Comparison of ENCODE assay signal across 1 cellular context in the genomic region with DNA sequence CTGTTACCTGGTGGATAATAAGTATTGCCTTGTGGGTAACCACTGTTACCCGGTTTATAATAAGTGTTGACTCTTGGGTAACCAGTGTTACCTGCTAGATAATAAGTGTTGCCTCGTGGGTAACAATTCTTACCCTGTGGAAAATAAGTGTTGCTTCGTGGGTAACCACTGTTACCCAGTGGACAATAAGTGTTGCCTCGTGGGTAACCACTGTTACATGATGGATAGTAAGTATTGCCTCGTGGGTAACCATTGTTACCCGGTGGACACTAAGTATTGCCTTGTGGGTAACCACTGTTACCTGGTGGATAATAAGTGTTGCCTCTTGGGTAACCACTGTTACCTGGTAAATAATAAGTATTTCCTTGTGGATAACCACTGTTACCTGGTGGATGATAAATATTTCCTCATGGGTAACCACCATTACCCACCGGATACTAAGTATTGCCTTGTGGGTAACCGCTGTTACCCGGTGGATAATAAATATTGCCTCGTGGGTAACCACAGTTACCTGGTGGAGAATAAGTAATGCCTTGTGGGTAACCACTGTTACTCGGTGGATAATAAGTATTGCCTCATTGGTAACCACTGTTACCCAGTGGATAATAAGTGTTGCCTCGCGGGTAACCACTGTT.
TF ChIP-seq lines count a peak whose summit lies in the region.

No MANE protein-coding gene starts in this region.

TF ChIP-seq in GM12878, 131 proteins besides CTCF, POLR2A, EP300 and RAD21 (continues in another document):
- TF ChIP-seq, protein P1, sequence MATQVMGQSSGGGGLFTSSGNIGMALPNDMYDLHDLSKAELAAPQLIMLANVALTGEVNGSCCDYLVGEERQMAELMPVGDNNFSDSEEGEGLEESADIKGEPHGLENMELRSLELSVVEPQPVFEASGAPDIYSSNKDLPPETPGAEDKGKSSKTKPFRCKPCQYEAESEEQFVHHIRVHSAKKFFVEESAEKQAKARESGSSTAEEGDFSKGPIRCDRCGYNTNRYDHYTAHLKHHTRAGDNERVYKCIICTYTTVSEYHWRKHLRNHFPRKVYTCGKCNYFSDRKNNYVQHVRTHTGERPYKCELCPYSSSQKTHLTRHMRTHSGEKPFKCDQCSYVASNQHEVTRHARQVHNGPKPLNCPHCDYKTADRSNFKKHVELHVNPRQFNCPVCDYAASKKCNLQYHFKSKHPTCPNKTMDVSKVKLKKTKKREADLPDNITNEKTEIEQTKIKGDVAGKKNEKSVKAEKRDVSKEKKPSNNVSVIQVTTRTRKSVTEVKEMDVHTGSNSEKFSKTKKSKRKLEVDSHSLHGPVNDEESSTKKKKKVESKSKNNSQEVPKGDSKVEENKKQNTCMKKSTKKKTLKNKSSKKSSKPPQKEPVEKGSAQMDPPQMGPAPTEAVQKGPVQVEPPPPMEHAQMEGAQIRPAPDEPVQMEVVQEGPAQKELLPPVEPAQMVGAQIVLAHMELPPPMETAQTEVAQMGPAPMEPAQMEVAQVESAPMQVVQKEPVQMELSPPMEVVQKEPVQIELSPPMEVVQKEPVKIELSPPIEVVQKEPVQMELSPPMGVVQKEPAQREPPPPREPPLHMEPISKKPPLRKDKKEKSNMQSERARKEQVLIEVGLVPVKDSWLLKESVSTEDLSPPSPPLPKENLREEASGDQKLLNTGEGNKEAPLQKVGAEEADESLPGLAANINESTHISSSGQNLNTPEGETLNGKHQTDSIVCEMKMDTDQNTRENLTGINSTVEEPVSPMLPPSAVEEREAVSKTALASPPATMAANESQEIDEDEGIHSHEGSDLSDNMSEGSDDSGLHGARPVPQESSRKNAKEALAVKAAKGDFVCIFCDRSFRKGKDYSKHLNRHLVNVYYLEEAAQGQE (IDR thresholded peaks at IDR 0.05; ENCODE audit: low read depth, low read length), result no peak
- TF ChIP-seq NFXL1 (IDR thresholded peaks at IDR 0.05; ENCODE audit: borderline replicate concordance) (no peak), NR2F1 (conservative IDR thresholded peaks at IDR 0.05) (peak; percentile 61; the same call in 1 of the 2 replicates), NR2C1 (IDR thresholded peaks at IDR 0.05) (no peak), CHD4 (IDR thresholded peaks at IDR 0.05) (no peak), JUNB (IDR thresholded peaks at IDR 0.05) (no peak), FOS (IDR thresholded peaks at IDR 0.05; ENCODE audit: borderline replicate concordance, extremely low read depth, insufficient read length) (no peak), BACH1 (IDR thresholded peaks at IDR 0.05; ENCODE audit: borderline replicate concordance) (peak; percentile 81), ZNF384 (IDR thresholded peaks at IDR 0.05; ENCODE audit: borderline replicate concordance, low read depth, low read length) (no peak), MYB (IDR thresholded peaks at IDR 0.05; ENCODE audit: borderline replicate concordance, low read depth, low read length) (no peak), ZNF622 (IDR thresholded peaks at IDR 0.05) (no peak), CREB1 (IDR thresholded peaks at IDR 0.05; ENCODE audit: low read depth) (no peak), ZNF217 (IDR thresholded peaks at IDR 0.05) (peak; percentile 97), BRCA1 (IDR thresholded peaks at IDR 0.05; ENCODE audit: low read depth, low read length) (no peak), PAX8 (IDR thresholded peaks at IDR 0.05) (no peak), ZSCAN29 (IDR thresholded peaks at IDR 0.05) (peak; percentile 36; the same call in 1 of the 2 replicates), SMAD1 (IDR thresholded peaks at IDR 0.05; ENCODE audit: low read depth, partially characterized antibody) (no peak), TCF7 (IDR thresholded peaks at IDR 0.05; ENCODE audit: borderline replicate concordance) (no peak), TARDBP (IDR thresholded peaks at IDR 0.05; ENCODE audit: borderline replicate concordance) (no peak), PAX5 (IDR thresholded peaks at IDR 0.05; ENCODE audit: borderline replicate concordance, low read depth, low read length) (peak; percentile 80; the same call in 1 of the 2 replicates), CBFB (IDR thresholded peaks at IDR 0.05; ENCODE audit: low read depth) (peak; percentile 41), SUZ12 (IDR thresholded peaks at IDR 0.05; ENCODE audit: unreplicated experiment) (no peak), NR2C2 (IDR thresholded peaks at IDR 0.05; ENCODE audit: borderline replicate concordance, control insufficient read depth, insufficient read length, low read depth) (no peak)
- TF ChIP-seq, protein P2, sequence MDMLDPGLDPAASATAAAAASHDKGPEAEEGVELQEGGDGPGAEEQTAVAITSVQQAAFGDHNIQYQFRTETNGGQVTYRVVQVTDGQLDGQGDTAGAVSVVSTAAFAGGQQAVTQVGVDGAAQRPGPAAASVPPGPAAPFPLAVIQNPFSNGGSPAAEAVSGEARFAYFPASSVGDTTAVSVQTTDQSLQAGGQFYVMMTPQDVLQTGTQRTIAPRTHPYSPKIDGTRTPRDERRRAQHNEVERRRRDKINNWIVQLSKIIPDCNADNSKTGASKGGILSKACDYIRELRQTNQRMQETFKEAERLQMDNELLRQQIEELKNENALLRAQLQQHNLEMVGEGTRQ (IDR thresholded peaks at IDR 0.05; ENCODE audit: borderline replicate concordance, low read depth, low read length), result no peak
- TF ChIP-seq, protein P3, sequence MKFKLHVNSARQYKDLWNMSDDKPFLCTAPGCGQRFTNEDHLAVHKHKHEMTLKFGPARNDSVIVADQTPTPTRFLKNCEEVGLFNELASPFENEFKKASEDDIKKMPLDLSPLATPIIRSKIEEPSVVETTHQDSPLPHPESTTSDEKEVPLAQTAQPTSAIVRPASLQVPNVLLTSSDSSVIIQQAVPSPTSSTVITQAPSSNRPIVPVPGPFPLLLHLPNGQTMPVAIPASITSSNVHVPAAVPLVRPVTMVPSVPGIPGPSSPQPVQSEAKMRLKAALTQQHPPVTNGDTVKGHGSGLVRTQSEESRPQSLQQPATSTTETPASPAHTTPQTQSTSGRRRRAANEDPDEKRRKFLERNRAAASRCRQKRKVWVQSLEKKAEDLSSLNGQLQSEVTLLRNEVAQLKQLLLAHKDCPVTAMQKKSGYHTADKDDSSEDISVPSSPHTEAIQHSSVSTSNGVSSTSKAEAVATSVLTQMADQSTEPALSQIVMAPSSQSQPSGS (IDR thresholded peaks at IDR 0.05; ENCODE audit: low read length), result 0 out of 2 replicates have a peak, but pooled peaks have one; percentile 42
- TF ChIP-seq, protein P4, sequence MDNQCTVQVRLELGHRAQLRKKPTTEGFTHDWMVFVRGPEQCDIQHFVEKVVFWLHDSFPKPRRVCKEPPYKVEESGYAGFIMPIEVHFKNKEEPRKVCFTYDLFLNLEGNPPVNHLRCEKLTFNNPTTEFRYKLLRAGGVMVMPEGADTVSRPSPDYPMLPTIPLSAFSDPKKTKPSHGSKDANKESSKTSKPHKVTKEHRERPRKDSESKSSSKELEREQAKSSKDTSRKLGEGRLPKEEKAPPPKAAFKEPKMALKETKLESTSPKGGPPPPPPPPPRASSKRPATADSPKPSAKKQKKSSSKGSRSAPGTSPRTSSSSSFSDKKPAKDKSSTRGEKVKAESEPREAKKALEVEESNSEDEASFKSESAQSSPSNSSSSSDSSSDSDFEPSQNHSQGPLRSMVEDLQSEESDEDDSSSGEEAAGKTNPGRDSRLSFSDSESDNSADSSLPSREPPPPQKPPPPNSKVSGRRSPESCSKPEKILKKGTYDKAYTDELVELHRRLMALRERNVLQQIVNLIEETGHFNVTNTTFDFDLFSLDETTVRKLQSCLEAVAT (IDR thresholded peaks at IDR 0.05), result 0 out of 2 replicates have a peak, but pooled peaks have one; percentile 43
- TF ChIP-seq, protein P5, sequence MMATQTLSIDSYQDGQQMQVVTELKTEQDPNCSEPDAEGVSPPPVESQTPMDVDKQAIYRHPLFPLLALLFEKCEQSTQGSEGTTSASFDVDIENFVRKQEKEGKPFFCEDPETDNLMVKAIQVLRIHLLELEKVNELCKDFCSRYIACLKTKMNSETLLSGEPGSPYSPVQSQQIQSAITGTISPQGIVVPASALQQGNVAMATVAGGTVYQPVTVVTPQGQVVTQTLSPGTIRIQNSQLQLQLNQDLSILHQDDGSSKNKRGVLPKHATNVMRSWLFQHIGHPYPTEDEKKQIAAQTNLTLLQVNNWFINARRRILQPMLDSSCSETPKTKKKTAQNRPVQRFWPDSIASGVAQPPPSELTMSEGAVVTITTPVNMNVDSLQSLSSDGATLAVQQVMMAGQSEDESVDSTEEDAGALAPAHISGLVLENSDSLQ (IDR thresholded peaks at IDR 0.05), result no peak
- TF ChIP-seq, protein P6, sequence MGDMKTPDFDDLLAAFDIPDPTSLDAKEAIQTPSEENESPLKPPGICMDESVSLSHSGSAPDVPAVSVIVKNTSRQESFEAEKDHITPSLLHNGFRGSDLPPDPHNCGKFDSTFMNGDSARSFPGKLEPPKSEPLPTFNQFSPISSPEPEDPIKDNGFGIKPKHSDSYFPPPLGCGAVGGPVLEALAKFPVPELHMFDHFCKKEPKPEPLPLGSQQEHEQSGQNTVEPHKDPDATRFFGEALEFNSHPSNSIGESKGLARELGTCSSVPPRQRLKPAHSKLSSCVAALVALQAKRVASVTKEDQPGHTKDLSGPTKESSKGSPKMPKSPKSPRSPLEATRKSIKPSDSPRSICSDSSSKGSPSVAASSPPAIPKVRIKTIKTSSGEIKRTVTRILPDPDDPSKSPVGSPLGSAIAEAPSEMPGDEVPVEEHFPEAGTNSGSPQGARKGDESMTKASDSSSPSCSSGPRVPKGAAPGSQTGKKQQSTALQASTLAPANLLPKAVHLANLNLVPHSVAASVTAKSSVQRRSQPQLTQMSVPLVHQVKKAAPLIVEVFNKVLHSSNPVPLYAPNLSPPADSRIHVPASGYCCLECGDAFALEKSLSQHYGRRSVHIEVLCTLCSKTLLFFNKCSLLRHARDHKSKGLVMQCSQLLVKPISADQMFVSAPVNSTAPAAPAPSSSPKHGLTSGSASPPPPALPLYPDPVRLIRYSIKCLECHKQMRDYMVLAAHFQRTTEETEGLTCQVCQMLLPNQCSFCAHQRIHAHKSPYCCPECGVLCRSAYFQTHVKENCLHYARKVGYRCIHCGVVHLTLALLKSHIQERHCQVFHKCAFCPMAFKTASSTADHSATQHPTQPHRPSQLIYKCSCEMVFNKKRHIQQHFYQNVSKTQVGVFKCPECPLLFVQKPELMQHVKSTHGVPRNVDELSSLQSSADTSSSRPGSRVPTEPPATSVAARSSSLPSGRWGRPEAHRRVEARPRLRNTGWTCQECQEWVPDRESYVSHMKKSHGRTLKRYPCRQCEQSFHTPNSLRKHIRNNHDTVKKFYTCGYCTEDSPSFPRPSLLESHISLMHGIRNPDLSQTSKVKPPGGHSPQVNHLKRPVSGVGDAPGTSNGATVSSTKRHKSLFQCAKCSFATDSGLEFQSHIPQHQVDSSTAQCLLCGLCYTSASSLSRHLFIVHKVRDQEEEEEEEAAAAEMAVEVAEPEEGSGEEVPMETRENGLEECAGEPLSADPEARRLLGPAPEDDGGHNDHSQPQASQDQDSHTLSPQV (IDR thresholded peaks at IDR 0.05), result no peak
- TF ChIP-seq, protein P7, sequence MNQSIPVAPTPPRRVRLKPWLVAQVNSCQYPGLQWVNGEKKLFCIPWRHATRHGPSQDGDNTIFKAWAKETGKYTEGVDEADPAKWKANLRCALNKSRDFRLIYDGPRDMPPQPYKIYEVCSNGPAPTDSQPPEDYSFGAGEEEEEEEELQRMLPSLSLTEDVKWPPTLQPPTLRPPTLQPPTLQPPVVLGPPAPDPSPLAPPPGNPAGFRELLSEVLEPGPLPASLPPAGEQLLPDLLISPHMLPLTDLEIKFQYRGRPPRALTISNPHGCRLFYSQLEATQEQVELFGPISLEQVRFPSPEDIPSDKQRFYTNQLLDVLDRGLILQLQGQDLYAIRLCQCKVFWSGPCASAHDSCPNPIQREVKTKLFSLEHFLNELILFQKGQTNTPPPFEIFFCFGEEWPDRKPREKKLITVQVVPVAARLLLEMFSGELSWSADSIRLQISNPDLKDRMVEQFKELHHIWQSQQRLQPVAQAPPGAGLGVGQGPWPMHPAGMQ (IDR thresholded peaks at IDR 0.05; ENCODE audit: borderline replicate concordance), result no peak
- TF ChIP-seq, protein P8, sequence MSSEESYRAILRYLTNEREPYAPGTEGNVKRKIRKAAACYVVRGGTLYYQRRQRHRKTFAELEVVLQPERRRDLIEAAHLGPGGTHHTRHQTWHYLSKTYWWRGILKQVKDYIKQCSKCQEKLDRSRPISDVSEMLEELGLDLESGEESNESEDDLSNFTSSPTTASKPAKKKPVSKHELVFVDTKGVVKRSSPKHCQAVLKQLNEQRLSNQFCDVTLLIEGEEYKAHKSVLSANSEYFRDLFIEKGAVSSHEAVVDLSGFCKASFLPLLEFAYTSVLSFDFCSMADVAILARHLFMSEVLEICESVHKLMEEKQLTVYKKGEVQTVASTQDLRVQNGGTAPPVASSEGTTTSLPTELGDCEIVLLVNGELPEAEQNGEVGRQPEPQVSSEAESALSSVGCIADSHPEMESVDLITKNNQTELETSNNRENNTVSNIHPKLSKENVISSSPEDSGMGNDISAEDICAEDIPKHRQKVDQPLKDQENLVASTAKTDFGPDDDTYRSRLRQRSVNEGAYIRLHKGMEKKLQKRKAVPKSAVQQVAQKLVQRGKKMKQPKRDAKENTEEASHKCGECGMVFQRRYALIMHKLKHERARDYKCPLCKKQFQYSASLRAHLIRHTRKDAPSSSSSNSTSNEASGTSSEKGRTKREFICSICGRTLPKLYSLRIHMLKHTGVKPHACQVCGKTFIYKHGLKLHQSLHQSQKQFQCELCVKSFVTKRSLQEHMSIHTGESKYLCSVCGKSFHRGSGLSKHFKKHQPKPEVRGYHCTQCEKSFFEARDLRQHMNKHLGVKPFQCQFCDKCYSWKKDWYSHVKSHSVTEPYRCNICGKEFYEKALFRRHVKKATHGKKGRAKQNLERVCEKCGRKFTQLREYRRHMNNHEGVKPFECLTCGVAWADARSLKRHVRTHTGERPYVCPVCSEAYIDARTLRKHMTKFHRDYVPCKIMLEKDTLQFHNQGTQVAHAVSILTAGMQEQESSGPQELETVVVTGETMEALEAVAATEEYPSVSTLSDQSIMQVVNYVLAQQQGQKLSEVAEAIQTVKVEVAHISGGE (CRISPR knock-in tag; IDR thresholded peaks at IDR 0.05), result no peak
- TF ChIP-seq, protein P9, sequence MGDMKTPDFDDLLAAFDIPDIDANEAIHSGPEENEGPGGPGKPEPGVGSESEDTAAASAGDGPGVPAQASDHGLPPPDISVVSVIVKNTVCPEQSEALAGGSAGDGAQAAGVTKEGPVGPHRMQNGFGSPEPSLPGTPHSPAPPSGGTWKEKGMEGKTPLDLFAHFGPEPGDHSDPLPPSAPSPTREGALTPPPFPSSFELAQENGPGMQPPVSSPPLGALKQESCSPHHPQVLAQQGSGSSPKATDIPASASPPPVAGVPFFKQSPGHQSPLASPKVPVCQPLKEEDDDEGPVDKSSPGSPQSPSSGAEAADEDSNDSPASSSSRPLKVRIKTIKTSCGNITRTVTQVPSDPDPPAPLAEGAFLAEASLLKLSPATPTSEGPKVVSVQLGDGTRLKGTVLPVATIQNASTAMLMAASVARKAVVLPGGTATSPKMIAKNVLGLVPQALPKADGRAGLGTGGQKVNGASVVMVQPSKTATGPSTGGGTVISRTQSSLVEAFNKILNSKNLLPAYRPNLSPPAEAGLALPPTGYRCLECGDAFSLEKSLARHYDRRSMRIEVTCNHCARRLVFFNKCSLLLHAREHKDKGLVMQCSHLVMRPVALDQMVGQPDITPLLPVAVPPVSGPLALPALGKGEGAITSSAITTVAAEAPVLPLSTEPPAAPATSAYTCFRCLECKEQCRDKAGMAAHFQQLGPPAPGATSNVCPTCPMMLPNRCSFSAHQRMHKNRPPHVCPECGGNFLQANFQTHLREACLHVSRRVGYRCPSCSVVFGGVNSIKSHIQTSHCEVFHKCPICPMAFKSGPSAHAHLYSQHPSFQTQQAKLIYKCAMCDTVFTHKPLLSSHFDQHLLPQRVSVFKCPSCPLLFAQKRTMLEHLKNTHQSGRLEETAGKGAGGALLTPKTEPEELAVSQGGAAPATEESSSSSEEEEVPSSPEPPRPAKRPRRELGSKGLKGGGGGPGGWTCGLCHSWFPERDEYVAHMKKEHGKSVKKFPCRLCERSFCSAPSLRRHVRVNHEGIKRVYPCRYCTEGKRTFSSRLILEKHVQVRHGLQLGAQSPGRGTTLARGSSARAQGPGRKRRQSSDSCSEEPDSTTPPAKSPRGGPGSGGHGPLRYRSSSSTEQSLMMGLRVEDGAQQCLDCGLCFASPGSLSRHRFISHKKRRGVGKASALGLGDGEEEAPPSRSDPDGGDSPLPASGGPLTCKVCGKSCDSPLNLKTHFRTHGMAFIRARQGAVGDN (IDR thresholded peaks at IDR 0.05), result peak; percentile 91
